2 cellular contexts compared by ENCODE assay signal in genomic region chr7:23123465-23123864, GRCh38.
TF ChIP-seq lines count a peak whose summit lies in the region.

No MANE protein-coding gene starts in this region.

TF ChIP-seq in GM23338, 12 proteins besides CTCF, POLR2A, EP300 and RAD21:
- TF ChIP-seq ZNF114 (CRISPR knock-in tag; IDR thresholded peaks at IDR 0.05) (no peak), ETS1 (IDR thresholded peaks at IDR 0.05) (no peak), JUNB (IDR thresholded peaks at IDR 0.05; ENCODE audit: unreplicated experiment) (no peak), EZH2 (IDR thresholded peaks at IDR 0.05; ENCODE audit: low read depth, unreplicated experiment) (no peak), POLR2AphosphoS5 (IDR thresholded peaks at IDR 0.05; ENCODE audit: low read depth) (no peak), NANOG (IDR thresholded peaks at IDR 0.05; ENCODE audit: borderline replicate concordance) (no peak), REST (IDR thresholded peaks at IDR 0.05; ENCODE audit: unreplicated experiment) (no peak), EZH2phosphoT487 (IDR thresholded peaks at IDR 0.05; ENCODE audit: unreplicated experiment) (no peak), CREB1 (CRISPR knock-in tag; IDR thresholded peaks at IDR 0.05; ENCODE audit: low read depth) (no peak)

TF ChIP-seq in endothelial cell of umbilical vein, 7 proteins besides CTCF, POLR2A, EP300 and RAD21:
- TF ChIP-seq GATA2 (IDR thresholded peaks at IDR 0.05; ENCODE audit: insufficient read depth, insufficient read length, low read depth, low read length) (no peak), MYC (IDR thresholded peaks at IDR 0.05; ENCODE audit: low read depth, low read length) (no peak), FOS (IDR thresholded peaks at IDR 0.05; ENCODE audit: borderline replicate concordance, insufficient read depth, low read length) (no peak), MAX (IDR thresholded peaks at IDR 0.05; ENCODE audit: insufficient read depth, insufficient read length) (no peak), JUN (IDR thresholded peaks at IDR 0.05; ENCODE audit: borderline replicate concordance, insufficient read depth, insufficient read length, low read depth) (no peak), EZH2 (IDR thresholded peaks at IDR 0.05; ENCODE audit: borderline replicate concordance, low read depth, low read length, severe bottlenecking) (no peak), POLR2AphosphoS5 (IDR thresholded peaks at IDR 0.05; ENCODE audit: insufficient read depth, low read depth, low read length) (no peak)
